Comparison of ENCODE assay signal across 10 cellular contexts in the genomic region with DNA sequence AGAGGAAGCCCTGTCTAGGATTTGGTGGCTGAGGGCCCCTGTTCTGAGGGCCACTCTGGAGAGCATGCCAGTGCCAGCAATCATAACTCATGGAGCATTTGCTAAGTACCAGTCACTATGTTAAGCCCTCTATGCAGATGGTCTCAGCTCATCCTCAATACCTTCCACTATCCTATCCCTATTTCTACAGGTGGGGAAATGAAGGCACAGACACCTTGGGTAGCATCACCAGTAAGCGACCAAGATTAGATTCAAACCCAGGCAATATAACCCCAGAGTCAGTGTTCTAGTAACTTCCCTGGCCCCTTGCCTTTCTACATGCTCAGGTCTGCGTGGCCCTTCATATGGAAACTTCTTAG. TPM values are rescaled to one million over a fixed set of nuclear protein-coding genes. Genes with fewer than 3 reads are reported as not detected.
DNase-seq lines count a peak whose midpoint lies in the region; ATAC-seq and TF ChIP-seq lines count a peak whose summit lies in the region.
"Had no signal": no experiment of that assay in that cellular context is flagged by ENCODE, and none has a peak within 500 bp of the region (broad histone marks: within the 10 kb centered on the region; RNA-seq: fewer than 3 reads in every experiment).

No MANE protein-coding gene starts in this region.

- peak; percentile 0 for ATAC-seq in omental fat pad (ENCODE audit: low FRiP score)

- H3K4me3 Mint-ChIP-seq in Calu3 (ENCODE audit: low read depth, unreplicated experiment) = no peak overlapping the region
- H3K4me3 Mint-ChIP-seq: activated naive CD8-positive, alpha-beta T cell treated with anti-CD3 and anti-CD28 coated beads for 36 hours; activated T-cell treated with anti-CD3 and anti-CD28 coated beads, Interleukin-2, amount 50 U/mL, for 72 hours had no signal

- H3K4me3 ChIP-seq in Loucy (ENCODE audit: low read length, poor library complexity, severe bottlenecking) (no peak overlapping the region), coronary artery (no peak overlapping the region)
- H3K4me3 ChIP-seq: esophagus squamous epithelium had no signal

- H3K4me1 ChIP-seq in Loucy (ENCODE audit: insufficient read depth, low read length, poor library complexity, severe bottlenecking) = no peaks in the 10 kb centered on the region

- H3K4me2 ChIP-seq in Loucy (ENCODE audit: low read depth, low read length, poor library complexity, severe bottlenecking) = no peak overlapping the region

- peaks cover 10% of the 10 kb centered on the region for H3K36me3 Mint-ChIP-seq in Calu3 (ENCODE audit: insufficient read depth, unreplicated experiment)

- H3F3A ChIP-seq in Loucy (ENCODE audit: low read depth) = no peaks in the 10 kb centered on the region

- no peaks in the 10 kb centered on the region for H3K79me2 ChIP-seq in Loucy (ENCODE audit: insufficient read depth, low read length)

- H3K27me3 Mint-ChIP-seq in Calu3 (ENCODE audit: unreplicated experiment) = no peaks in the 10 kb centered on the region
- H3K27me3 Mint-ChIP-seq: activated naive CD8-positive, alpha-beta T cell treated with anti-CD3 and anti-CD28 coated beads for 36 hours had no signal

- H3K9me3 ChIP-seq in Loucy (ENCODE audit: insufficient read depth, low read depth, low read length) = no peaks in the 10 kb centered on the region
- H3K9me3 ChIP-seq: esophagus squamous epithelium had no signal

- TF ChIP-seq CTCF in Calu3 (IDR thresholded peaks at IDR 0.05; ENCODE audit: unreplicated experiment) = peak; percentile 3
- TF ChIP-seq CTCF in Loucy (conservative IDR thresholded peaks at IDR 0.05; ENCODE audit: low read length) = 0 out of 2 replicates have a peak, but pooled peaks have one; percentile 2
- TF ChIP-seq CTCF in coronary artery (IDR thresholded peaks at IDR 0.05) = peak; percentile 74
- no peak for TF ChIP-seq CTCF in omental fat pad (IDR thresholded peaks at IDR 0.05)

- H3K9ac ChIP-seq in Loucy (ENCODE audit: low read depth, low read length, poor library complexity, severe bottlenecking) = no peak overlapping the region

- DNase-seq in Calu3 (no peak), coronary artery (ENCODE audit: low spot score) (no peak), omental fat pad (ENCODE audit: low spot score) (peak; percentile 22), amygdala (lab: John Stamatoyannopoulos, UW) (no peak), HuH-7 (ENCODE audit: low spot score) (no peak), NOMO-1 treated with DMSO at 0.1 percent for 48 hours (lab: John Stamatoyannopoulos, UW; ENCODE audit: unreplicated experiment) (no peak)

- no peak overlapping the region for H3K27ac ChIP-seq in coronary artery
- H3K27ac ChIP-seq: esophagus squamous epithelium had no signal

- CTCF ChIA-PET in Calu3 (lab: Charles Lee) = no interaction called here

- H3K27ac Mint-ChIP-seq in Calu3 (ENCODE audit: unreplicated experiment) = no peak overlapping the region
- H3K27ac Mint-ChIP-seq: activated naive CD8-positive, alpha-beta T cell treated with anti-CD3 and anti-CD28 coated beads for 36 hours; activated T-cell treated with anti-CD3 and anti-CD28 coated beads, Interleukin-2, amount 50 U/mL, for 72 hours had no signal

- no peaks in the 10 kb centered on the region for H4K20me1 ChIP-seq in Loucy (ENCODE audit: insufficient read depth, low read length, poor library complexity, severe bottlenecking)

- no peaks in the 10 kb centered on the region for H3K4me1 Mint-ChIP-seq in Calu3 (ENCODE audit: low read depth, unreplicated experiment)
- H3K4me1 Mint-ChIP-seq: activated naive CD8-positive, alpha-beta T cell treated with anti-CD3 and anti-CD28 coated beads for 36 hours had no signal

- H3K9me3 Mint-ChIP-seq in Calu3 (ENCODE audit: low read depth, unreplicated experiment) = no peaks in the 10 kb centered on the region
- H3K9me3 Mint-ChIP-seq: activated naive CD8-positive, alpha-beta T cell treated with anti-CD3 and anti-CD28 coated beads for 36 hours; activated T-cell treated with anti-CD3 and anti-CD28 coated beads, Interleukin-2, amount 50 U/mL, for 72 hours had no signal

- no peaks in the 10 kb centered on the region for H3K9me2 ChIP-seq in Loucy (replicated peaks; ENCODE audit: low read depth, low read length)

- H3K27me3 ChIP-seq in Loucy (ENCODE audit: insufficient read depth, low read length, poor library complexity, severe bottlenecking) = no peaks in the 10 kb centered on the region
- H3K27me3 ChIP-seq: esophagus squamous epithelium had no signal

- peaks cover 18% of the 10 kb centered on the region; the same call in 1 of the 2 replicates for H3K36me3 ChIP-seq in Loucy (ENCODE audit: insufficient read depth, low read length)

- no TSS peak for BruUV-seq in Calu3 (replicated peaks; lab: Mats Ljungman, UMichigan)

- H2AFZ ChIP-seq in Loucy (ENCODE audit: low read length) = no peak overlapping the region

- intact Hi-C loops in Calu3 (cut with micrococcal nuclease; ENCODE audit: unreplicated experiment) = no loop called here

RNA-seq across cellular contexts. Expression of a gene that starts 7.9 kb away (rescaled TPM):
- 26.4 and 27.8 TPM in 2 replicates for total RNA-seq in Calu3 (2022)
- total RNA-seq in omental fat pad = 10 to 100 TPM; 22.9 to 63.6 (median 41.6) TPM

RNA-seq across cellular contexts. Expression of a gene that starts 45.5 kb away (rescaled TPM):
- total RNA-seq in Calu3 (2022) (1,678 and 1,905 TPM in 2 replicates), omental fat pad (under 1 TPM; under 0.01 TPM)

Comparison
In these comparisons a context has a peak if more than half of its experiments do, and no peak if none do; other contexts are left out.
1. CTCF ChIP-seq: peak in Calu3 (single experiment), Loucy (single experiment) and coronary artery (single experiment); none in omental fat pad (0 of 3).
2. RNA of a gene that starts 45.5 kb away (total RNA-seq): 1,678 to 1,905 TPM in Calu3; under 0.01 TPM in omental fat pad; every median in the first group is over 1,000 times any median in the second.